19 cellular contexts compared by ENCODE assay signal in genomic region chr2:26993768-26994167, GRCh38. TPM values are rescaled to one million over a fixed set of nuclear protein-coding genes. Genes with fewer than 3 reads are reported as not detected.
A peak's percentile ranks its signal among the peaks of the same experiment; 100 is the strongest.
DNase-seq lines count a peak whose midpoint lies in the region; ATAC-seq, FAIRE-seq and TF ChIP-seq lines count a peak whose summit lies in the region.
"Had no signal": no experiment of that assay in that cellular context is flagged by ENCODE, and none has a peak within 500 bp of the region (broad histone marks: within the 10 kb centered on the region; RNA-seq: fewer than 3 reads in every experiment).

No MANE protein-coding gene starts in this region.

- H2AK5ac ChIP-seq in H1 (ENCODE audit: low read depth, low read length), result no peak overlapping the region

- peaks cover 2% of the 10 kb centered on the region for H3K36me3 Mint-ChIP-seq in neural progenitor cell

- H3K27me3 ChIP-seq in H1 (replicated peaks in 1 of 4; ENCODE audit: control insufficient read depth in 3 of 4, extremely low read depth in 1 of 4, insufficient read depth in 3 of 4, low read length in 3 of 4), result no peaks in the 10 kb centered on the region
- H3K27me3 ChIP-seq in neural progenitor cell, result no peaks in the 10 kb centered on the region

- no peak overlapping the region for H4K91ac ChIP-seq in H1 (replicated peaks; ENCODE audit: insufficient read length, low read length)

- no peak overlapping the region for H3K27ac Mint-ChIP-seq in neural progenitor cell

- no peak for TF ChIP-seq POLR2A in H1 (IDR thresholded peaks at IDR 0.05; ENCODE audit: control extremely low read depth in 1 of 2, low read depth in 2 of 2, low read length in 2 of 2)
- no peak for TF ChIP-seq POLR2A in GM18505 (IDR thresholded peaks at IDR 0.05; ENCODE audit: borderline replicate concordance, extremely low read depth, insufficient read depth, insufficient read length)

- DNase-seq in NOMO-1 treated with DMSO at 0.1 percent for 48 hours (lab: John Stamatoyannopoulos, UW; ENCODE audit: unreplicated experiment), result peak; percentile 6
- DNase-seq in NOMO-1 treated with dmso at 0.1 percent for 144 hours (lab: John Stamatoyannopoulos, UW; ENCODE audit: unreplicated experiment), result no peak
- DNase-seq in H1 (ENCODE audit: low read depth in 1 of 2, low spot score in 2 of 2), result no peak
- peak; percentile 40 for DNase-seq in neural progenitor cell (ENCODE audit: low spot score)
- no peak for DNase-seq in activated CD8-positive, alpha-beta memory T cell treated with anti-CD3 and anti-CD28 coated beads, Interleukin-2, amount 50 U/mL, for 48 hours
- no peak for DNase-seq in NCI-H446 treated with DMSO at 0.1 percent for 48 hours (lab: John Stamatoyannopoulos, UW)
- DNase-seq: GOT3; NCI-H1048; NCI-H2107; NCI-H226; NCI-H69; NK-92 treated with Interleukin-12 subunit alpha and Interleukin-12 subunit beta, amount 100 ng/mL, for 24 hours; PC-9; Right ventricle myocardium superior had no signal

- H3K56ac ChIP-seq in H1 (replicated peaks; ENCODE audit: insufficient read length, low read depth, low read length), result no peak overlapping the region

- no peak for TF ChIP-seq RAD21 in H1 (IDR thresholded peaks at IDR 0.05 in 1 of 2, conservative IDR thresholded peaks at IDR 0.05 in 1 of 2; ENCODE audit: low read depth in 2 of 2, low read length in 2 of 2)

- peaks cover 2% of the 10 kb centered on the region for H3K27me3 Mint-ChIP-seq in neural progenitor cell (ENCODE audit: insufficient read depth, low read depth)

- H3K9me3 ChIP-seq in H1 (ENCODE audit: insufficient read depth in 2 of 2, low read depth in 1 of 2, low read length in 1 of 2), result no peaks in the 10 kb centered on the region
- H3K9me3 ChIP-seq in neural progenitor cell (ENCODE audit: low read depth), result no peaks in the 10 kb centered on the region
- H3K9me3 ChIP-seq: BLaER1 treated with 17β-estradiol and CSF1 and Interleukin-3, amounts not matched to agents 10 nM and 100 nM had no signal

- H3K23ac ChIP-seq in H1 (ENCODE audit: insufficient read length), result no peak overlapping the region

- H3K4me1 Mint-ChIP-seq in neural progenitor cell, result peaks cover 18% of the 10 kb centered on the region

- no peak for ATAC-seq in GM18505 (IDR thresholded peaks at IDR 0.05; ENCODE audit: unreplicated experiment)

- H3K79me2 ChIP-seq in H1 (ENCODE audit: control insufficient read depth in 1 of 2, insufficient read depth in 2 of 2, low read length in 2 of 2), result no peaks in the 10 kb centered on the region
- H3K79me2 ChIP-seq in neural progenitor cell (ENCODE audit: low read depth), result no peaks in the 10 kb centered on the region

- H3F3A ChIP-seq in neural progenitor cell (ENCODE audit: low read depth), result no peaks in the 10 kb centered on the region

- H3K4me3 Mint-ChIP-seq in neural progenitor cell, result no peak overlapping the region

- no peaks in the 10 kb centered on the region for H3K79me1 ChIP-seq in H1 (ENCODE audit: low read depth, low read length)

- no peaks in the 10 kb centered on the region for H3K36me3 ChIP-seq in H1 (ENCODE audit: control insufficient read depth in 2 of 4, insufficient read depth in 4 of 4, low read length in 3 of 4)
- H3K36me3 ChIP-seq in neural progenitor cell, result no peaks in the 10 kb centered on the region
- H3K36me3 ChIP-seq: BLaER1 treated with 17β-estradiol and CSF1 and Interleukin-3, amounts not matched to agents 10 nM and 100 nM had no signal

- TF ChIP-seq EP300 in H1 (IDR thresholded peaks at IDR 0.05; ENCODE audit: borderline replicate concordance in 1 of 2, low read depth in 2 of 2, low read length in 2 of 2), result no peak

- no peak overlapping the region for H3K27ac ChIP-seq in H1 (ENCODE audit: low read depth, low read length)
- no peak overlapping the region for H3K27ac ChIP-seq in neural progenitor cell
- H3K27ac ChIP-seq: 22Rv1; BLaER1 treated with 17β-estradiol and CSF1 and Interleukin-3, amounts not matched to agents 10 nM and 100 nM; PC-9 had no signal

- no peak overlapping the region for H2BK120ac ChIP-seq in H1 (replicated peaks; ENCODE audit: low read depth, low read length)

- H2AFZ ChIP-seq in H1 (ENCODE audit: low read length) (no peak overlapping the region), neural progenitor cell (replicated peaks) (no peak overlapping the region)
- H2AFZ ChIP-seq: PC-9 had no signal

- H3K4me2 ChIP-seq in H1 (ENCODE audit: insufficient read depth in 1 of 2, low read depth in 2 of 2, low read length in 2 of 2) (no peak overlapping the region), neural progenitor cell (no peak overlapping the region)
- H3K4me2 ChIP-seq: BLaER1 treated with 17β-estradiol and CSF1 and Interleukin-3, amounts not matched to agents 10 nM and 100 nM; PC-9 had no signal

- H4K5ac ChIP-seq in H1 (ENCODE audit: insufficient read length, low read depth, low read length), result no peak overlapping the region

- H3K14ac ChIP-seq in H1 (ENCODE audit: insufficient read length), result no peak overlapping the region

- H2BK20ac ChIP-seq in H1 (ENCODE audit: low read length), result no peak overlapping the region

- H3K23me2 ChIP-seq in H1 (ENCODE audit: low read depth, low read length), result no peaks in the 10 kb centered on the region; the same call in 1 of the 2 replicates

- H2BK5ac ChIP-seq in H1 (ENCODE audit: low read depth, low read length), result no peak overlapping the region

- H3K4ac ChIP-seq in H1 (replicated peaks; ENCODE audit: insufficient read length, low read depth, low read length), result no peak overlapping the region

- CTCF ChIA-PET in H1 (lab: Charles Lee; ENCODE audit: partially characterized antibody), result interaction anchor here (0.6 to 4.0 kb wide), 12 partner anchors 10 to 147 kb away, joined by 3 to 37 read pairs (median 6); no protein-coding TSS in a partner anchor

- no peak overlapping the region for H4K8ac ChIP-seq in H1 (ENCODE audit: extremely low read depth, insufficient read depth, low read length)

- no peak overlapping the region for H3K18ac ChIP-seq in H1 (ENCODE audit: extremely low read depth, low read length)

- TF ChIP-seq CTCF in H1 (IDR thresholded peaks at IDR 0.05; ENCODE audit: control extremely low read depth in 1 of 3, insufficient read depth in 1 of 3, low read depth in 1 of 3, low read length in 3 of 3) (no peak), neural progenitor cell (IDR thresholded peaks at IDR 0.05) (no peak)

- H2BK15ac ChIP-seq in H1 (ENCODE audit: low read length), result no peak overlapping the region

- WGBS in H1 (ENCODE audit: extremely low coverage in 1 of 2, insufficient coverage in 1 of 2, insufficient read length in 1 of 2, insufficient replicate concordance in 2 of 2, low coverage in 1 of 2, low lambda C conversion rate in 2 of 2, missing lambda C conversion rate in 1 of 2), 2 experiments, result 89% methylated on average over 1 of the region's 1 CpG; no CpG with 5 or more reads in 1 of the 2 experiments

- FAIRE-seq in H1 (lab: Jason Lieb, UNC), result peak; percentile 28
- FAIRE-seq: GM12891 had no signal

- no peaks in the 10 kb centered on the region for H3K9me3 Mint-ChIP-seq in neural progenitor cell

- H3K4me3 ChIP-seq in H1 (ENCODE audit: extremely low read depth in 1 of 4, insufficient read depth in 2 of 4, low read depth in 3 of 4, low read length in 4 of 4) (no peak overlapping the region), neural progenitor cell (no peak overlapping the region)
- H3K4me3 ChIP-seq: BLaER1 treated with 17β-estradiol and CSF1 and Interleukin-3, amounts not matched to agents 10 nM and 100 nM; PC-9 had no signal

- H2BK12ac ChIP-seq in H1 (ENCODE audit: low read depth, low read length), result no peak overlapping the region

- no peaks in the 10 kb centered on the region for H4K20me1 ChIP-seq in H1 (replicated peaks in 1 of 2; ENCODE audit: control insufficient read depth in 1 of 2, insufficient read depth in 2 of 2, low read length in 2 of 2)
- H4K20me1 ChIP-seq in neural progenitor cell (ENCODE audit: low read depth), result peaks cover 38% of the 10 kb centered on the region

- no peak overlapping the region for H3K9ac ChIP-seq in H1 (replicated peaks in 1 of 4; ENCODE audit: extremely low read depth in 1 of 4, low read depth in 3 of 4, low read length in 3 of 4)
- H3K9ac ChIP-seq in neural progenitor cell, result no peak overlapping the region
- H3K9ac ChIP-seq: BLaER1 treated with 17β-estradiol and CSF1 and Interleukin-3, amounts not matched to agents 10 nM and 100 nM had no signal

- H3K4me1 ChIP-seq in H1 (replicated peaks in 1 of 4; ENCODE audit: control insufficient read depth in 3 of 4, insufficient read depth in 4 of 4, low read length in 3 of 4) (no peaks in the 10 kb centered on the region), neural progenitor cell (peaks cover 12% of the 10 kb centered on the region)

- POLR2A ChIA-PET in H1 (lab: Charles Lee; ENCODE audit: partially characterized antibody), result interaction anchor here (0.9 to 1.8 kb wide), 5 partner anchors 9 to 87 kb away, joined by 3 to 6 read pairs (median 3); no protein-coding TSS in a partner anchor

RNA-seq across cellular contexts. Expression of gene MAPRE3, which starts 23.3 kb away (rescaled TPM):
- 12.4 TPM for polyA plus RNA-seq in PFSK-1 (2012; ENCODE audit: insufficient read length, low read depth)
- total RNA-seq in H1 (2021; fragmentation: NEBNext Ultra II Directional; extraction: Animal tissue kit (Norgen Biotek cat#: 25700)), result 6.6 and 7.5 TPM in 2 replicates
- polyA plus RNA-seq in H1 (2011; rRNA removed), result 4.9 and 8.9 TPM in 2 replicates
- 6.7 TPM for polyA plus RNA-seq in H1 (2011; cell fraction: cytosol; rRNA removed)
- polyA plus RNA-seq in H1 (2011; cell fraction: nucleus; rRNA removed), result 32.7 TPM
- polyA plus RNA-seq in H1 (2012, experiment 1 of 2), result 7.2 to 11.0 TPM (median 9.3 TPM) in 4 replicates
- polyA plus RNA-seq in H1 (2012, experiment 2 of 2), result 7.4 TPM
- 3.5 TPM for polyA plus RNA-seq in H1 (2013, experiment 1 of 2)
- 3.6 TPM for polyA plus RNA-seq in H1 (2013, experiment 2 of 2)
- polyA minus RNA-seq in H1 (2011; rRNA and poly(A)+ RNA removed), result 2.6 and 4.0 TPM in 2 replicates
- polyA minus RNA-seq in H1 (2011; cell fraction: cytosol; rRNA and poly(A)+ RNA removed), result 4.4 TPM
- polyA minus RNA-seq in H1 (2011; cell fraction: nucleus; rRNA and poly(A)+ RNA removed), result 5.1 TPM
- total RNA-seq in neural progenitor cell (ENCODE audit: low replicate concordance), result 3.1 and 6.2 TPM in 2 replicates

RNA-seq across cellular contexts. Expression of gene TMEM214, which starts 39.0 kb away (rescaled TPM):
- 58.1 TPM for polyA plus RNA-seq in PFSK-1 (2012; ENCODE audit: insufficient read length, low read depth)
- 49.7 and 52.7 TPM in 2 replicates for total RNA-seq in H1 (2021; fragmentation: NEBNext Ultra II Directional; extraction: Animal tissue kit (Norgen Biotek cat#: 25700))
- 71.0 and 100 TPM in 2 replicates for polyA plus RNA-seq in H1 (2011; rRNA removed)
- polyA plus RNA-seq in H1 (2011; cell fraction: cytosol; rRNA removed), result 36.9 TPM
- 132 TPM for polyA plus RNA-seq in H1 (2011; cell fraction: nucleus; rRNA removed)
- 25.4 to 43.5 TPM (median 38.6 TPM) in 4 replicates for polyA plus RNA-seq in H1 (2012, experiment 1 of 2)
- polyA plus RNA-seq in H1 (2012, experiment 2 of 2), result 33.3 TPM
- 52.6 TPM for polyA plus RNA-seq in H1 (2013, experiment 1 of 2)
- 57.2 TPM for polyA plus RNA-seq in H1 (2013, experiment 2 of 2)
- polyA minus RNA-seq in H1 (2011; rRNA and poly(A)+ RNA removed), result 81.3 and 92.0 TPM in 2 replicates
- 34.3 TPM for polyA minus RNA-seq in H1 (2011; cell fraction: cytosol; rRNA and poly(A)+ RNA removed)
- 54.0 TPM for polyA minus RNA-seq in H1 (2011; cell fraction: nucleus; rRNA and poly(A)+ RNA removed)
- total RNA-seq in neural progenitor cell (ENCODE audit: low replicate concordance), result 18.1 and 26.1 TPM in 2 replicates

RNA-seq across cellular contexts. Expression of gene AGBL5, which starts 57.7 kb away (rescaled TPM):
- polyA plus RNA-seq in PFSK-1 (2012; ENCODE audit: insufficient read length, low read depth), result 27.5 TPM
- 45.4 and 51.0 TPM in 2 replicates for total RNA-seq in H1 (2021; fragmentation: NEBNext Ultra II Directional; extraction: Animal tissue kit (Norgen Biotek cat#: 25700))
- 62.0 and 82.0 TPM in 2 replicates for polyA plus RNA-seq in H1 (2011; rRNA removed)
- polyA plus RNA-seq in H1 (2011; cell fraction: cytosol; rRNA removed), result 61.5 TPM
- polyA plus RNA-seq in H1 (2011; cell fraction: nucleus; rRNA removed), result 68.2 TPM
- 45.8 to 52.7 TPM (median 47.1 TPM) in 4 replicates for polyA plus RNA-seq in H1 (2012, experiment 1 of 2)
- 50.1 TPM for polyA plus RNA-seq in H1 (2012, experiment 2 of 2)
- polyA plus RNA-seq in H1 (2013, experiment 1 of 2), result 31.9 TPM
- polyA plus RNA-seq in H1 (2013, experiment 2 of 2), result 32.3 TPM
- polyA minus RNA-seq in H1 (2011; rRNA and poly(A)+ RNA removed), result 77.2 and 83.3 TPM in 2 replicates
- polyA minus RNA-seq in H1 (2011; cell fraction: cytosol; rRNA and poly(A)+ RNA removed), result 35.4 TPM
- polyA minus RNA-seq in H1 (2011; cell fraction: nucleus; rRNA and poly(A)+ RNA removed), result 32.2 TPM
- total RNA-seq in neural progenitor cell (ENCODE audit: low replicate concordance), result 68.3 and 84.7 TPM in 2 replicates

Comparison
In these comparisons a context has a peak if more than half of its experiments do, and no peak if none do; other contexts are left out.
1. DNase-seq: peak in NOMO-1 treated with DMSO at 0.1 percent for 48 hours (single experiment) and neural progenitor cell (single experiment); none in NOMO-1 treated with dmso at 0.1 percent for 144 hours (single experiment), H1 (0 of 2), activated CD8-positive, alpha-beta memory T cell treated with anti-CD3 and anti-CD28 coated beads, Interleukin-2, amount 50 U/mL, for 48 hours (single experiment) and NCI-H446 treated with DMSO at 0.1 percent for 48 hours (single experiment).